22 cellular contexts compared by ENCODE assay signal in the genomic region with DNA sequence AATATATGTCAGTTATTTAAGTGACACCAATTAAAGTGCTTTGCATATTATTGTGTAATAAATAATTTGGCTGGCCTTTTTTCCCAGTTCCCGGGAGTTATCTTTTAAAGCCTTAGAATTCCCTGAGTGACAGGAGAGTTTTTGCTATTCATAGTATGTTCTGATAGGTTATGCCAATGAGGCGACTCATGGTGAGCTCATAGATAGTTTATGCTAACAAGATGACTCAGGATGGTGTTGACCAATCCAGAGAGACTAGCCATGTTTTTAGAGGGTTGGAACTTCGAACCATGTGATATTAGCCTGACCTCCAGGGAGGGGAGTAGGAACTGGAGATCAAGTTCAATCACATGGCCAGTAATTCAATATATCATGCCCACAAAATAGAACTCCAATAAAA.
A peak's percentile ranks its signal among the peaks of the same experiment; 100 is the strongest.
DNase-seq lines count a peak whose midpoint lies in the region; ATAC-seq and TF ChIP-seq lines count a peak whose summit lies in the region.
"Had no signal": no experiment of that assay in that cellular context is flagged by ENCODE, and none has a peak within 500 bp of the region (broad histone marks: within the 10 kb centered on the region; RNA-seq: fewer than 3 reads in every experiment).

No MANE protein-coding gene starts in this region.

- no peaks in the 10 kb centered on the region for H3K4me1 ChIP-seq in stomach
- H3K4me1 ChIP-seq: parathyroid adenoma, sigmoid colon had no signal

- no peak for ATAC-seq in Right ventricle myocardium inferior
- ATAC-seq: natural killer cell treated with Interleukin-12 subunit alpha and Interleukin-12 subunit beta and Interleukin-15 and Interleukin-18, amount 100 ng/mL, for 72 hours; T-helper 17 cell had no signal

- no peak for TF ChIP-seq POLR2A in stomach (IDR thresholded peaks at IDR 0.05)

- in situ Hi-C loops in astrocyte of the spinal cord (cut with HindIII; ENCODE audit: low sequenced_read_pairs) = no loop called here

- TF ChIP-seq CTCF in astrocyte of the spinal cord (IDR thresholded peaks at IDR 0.05; ENCODE audit: low read depth, low read length) = no peak
- no peak for TF ChIP-seq CTCF in foreskin fibroblast (IDR thresholded peaks at IDR 0.05; ENCODE audit: low read depth, low read length)
- TF ChIP-seq CTCF in stomach (IDR thresholded peaks at IDR 0.05) = no peak

- H3K36me3 ChIP-seq in stomach = no peaks in the 10 kb centered on the region
- H3K36me3 ChIP-seq: cardiac muscle cell, sigmoid colon, WERI-Rb-1 had no signal

- intact Hi-C loops in Right ventricle myocardium inferior (cut with DNase I) = no loop called here
- intact Hi-C loops in stomach (cut with DNase I; ENCODE audit: low total_unique reads) = no loop called here

- no peak for TF ChIP-seq EP300 in stomach (IDR thresholded peaks at IDR 0.05)

- no peaks in the 10 kb centered on the region for H3K9me3 ChIP-seq in stomach
- H3K9me3 ChIP-seq: sigmoid colon had no signal

- H3K27me3 ChIP-seq in stomach = no peaks in the 10 kb centered on the region
- H3K27me3 ChIP-seq: cardiac muscle cell, sigmoid colon had no signal

- WGBS in stomach, 5 donors = 77 to 88% (median 83%) methylated on average over 3 of the region's 3 CpGs

- H3K4me3 ChIP-seq in astrocyte of the spinal cord (ENCODE audit: low read depth, low read length) = no peak overlapping the region
- H3K4me3 ChIP-seq in foreskin fibroblast (ENCODE audit: low read depth in 1 of 2, low read length in 2 of 2) = no peak overlapping the region
- no peak overlapping the region for H3K4me3 ChIP-seq in stomach
- H3K4me3 ChIP-seq: cardiac muscle cell, sigmoid colon had no signal

- no peak overlapping the region for H3K27ac ChIP-seq in stomach
- H3K27ac ChIP-seq: C4-2B, cardiac muscle cell, parathyroid adenoma, sigmoid colon, WERI-Rb-1 had no signal

- DNase-seq in AG08395 (ENCODE audit: low spot score) = peak; percentile 3
- peak; percentile 35 for DNase-seq in HS-5 (ENCODE audit: low read depth)
- DNase-seq in astrocyte of the spinal cord (ENCODE audit: low read depth, low spot score) = peak; percentile 16
- DNase-seq in foreskin fibroblast = peak; percentile 46 to 65
- no peak for DNase-seq in Right ventricle myocardium inferior (ENCODE audit: missing footprints)
- DNase-seq in activated CD8-positive, alpha-beta memory T cell treated with anti-CD3 and anti-CD28 coated beads for 24 hours = no peak
- no peak for DNase-seq in anterior cingulate cortex (lab: John Stamatoyannopoulos, UW)
- DNase-seq in stomach = no peak
- DNase-seq: ACHN; activated CD4-positive, alpha-beta T cell treated with anti-CD3 and anti-CD28 coated beads, Interleukin-2, amount 50 U/mL, for 1 hour; activated CD8-positive, alpha-beta memory T cell treated with anti-CD3 and anti-CD28 coated beads, Interleukin-2, amount 50 U/mL, for 4 hours; activated naive CD8-positive, alpha-beta T cell treated with anti-CD3 and anti-CD28 coated beads, Interleukin-2, amount 10 ng/mL, durations not matched to agents 7 days and 5 days; DMS79; kidney glomerular epithelial cell; NCI-H345; sigmoid colon; T-helper 17 cell; WERI-Rb-1 had no signal

Comparison
In these comparisons a context has a peak if more than half of its experiments do, and no peak if none do; other contexts are left out.
1. DNase-seq: peak in AG08395 (single experiment), HS-5 (single experiment), astrocyte of the spinal cord (single experiment) and foreskin fibroblast (2 of 2); none in Right ventricle myocardium inferior (single experiment), activated CD8-positive, alpha-beta memory T cell treated with anti-CD3 and anti-CD28 coated beads for 24 hours (single experiment), anterior cingulate cortex (0 of 58) and stomach (single experiment).